Comparison of ENCODE assay signal across 16 cellular contexts in genomic region chr9:32580631-32581300, GRCh38. TPM values are rescaled to one million over a fixed set of nuclear protein-coding genes. Genes with fewer than 3 reads are reported as not detected.
DNase-seq lines count a peak whose midpoint lies in the region; TF ChIP-seq lines count a peak whose summit lies in the region.
"Had no signal": no experiment of that assay in that cellular context is flagged by ENCODE, and none has a peak within 500 bp of the region (broad histone marks: within the 10 kb centered on the region; RNA-seq: fewer than 3 reads in every experiment).

No MANE protein-coding gene starts in this region.

- no peak for TF ChIP-seq CTCF in Caco-2 (IDR thresholded peaks at IDR 0.05; ENCODE audit: insufficient read depth in 1 of 2, low read depth in 1 of 2, low read length in 1 of 2, severe bottlenecking in 1 of 2, unreplicated experiment in 1 of 2)
- no peak for TF ChIP-seq CTCF in nephron progenitor cell (IDR thresholded peaks at IDR 0.05)
- TF ChIP-seq CTCF in glutamatergic neuron (IDR thresholded peaks at IDR 0.05; ENCODE audit: partially characterized antibody, unreplicated experiment), result no peak
- no peak for TF ChIP-seq CTCF in CD14-positive monocyte (IDR thresholded peaks at IDR 0.05)

- peak overlapping the region; percentile 3; the same call in 1 of the 2 replicates for H2AFZ ChIP-seq in Karpas-422 (ENCODE audit: low read length)

- no peaks in the 10 kb centered on the region for H3K79me2 ChIP-seq in Karpas-422 (ENCODE audit: low read length)

- H3K27me3 ChIP-seq in Caco-2 (replicated peaks; ENCODE audit: control insufficient read depth, insufficient read depth, low read length) (no peaks in the 10 kb centered on the region), Karpas-422 (ENCODE audit: low read length) (no peaks in the 10 kb centered on the region)
- H3K27me3 ChIP-seq: Peyer's patch, right atrium auricular region, tibial artery had no signal

- no peaks in the 10 kb centered on the region for H3K9me2 ChIP-seq in Karpas-422 (replicated peaks; ENCODE audit: insufficient read depth, low read length)

- no peaks in the 10 kb centered on the region for H3K36me3 ChIP-seq in Caco-2 (ENCODE audit: control insufficient read depth, insufficient read depth, low read length)
- H3K36me3 ChIP-seq in Karpas-422 (ENCODE audit: insufficient read depth, low read length), result no peaks in the 10 kb centered on the region
- H3K36me3 ChIP-seq: esophagus squamous epithelium, left ventricle myocardium inferior, Peyer's patch, right atrium auricular region, tibial artery had no signal

- H3K9me3 ChIP-seq in Caco-2, result no peaks in the 10 kb centered on the region
- no peaks in the 10 kb centered on the region for H3K9me3 ChIP-seq in Karpas-422 (ENCODE audit: low read length)
- H3K9me3 ChIP-seq: esophagus squamous epithelium, left ventricle myocardium inferior, Peyer's patch, right atrium auricular region, tibial artery had no signal

- H3K36me3 Mint-ChIP-seq in Caco-2 (ENCODE audit: insufficient read depth, unreplicated experiment), result no peaks in the 10 kb centered on the region
- H3K36me3 Mint-ChIP-seq in nephron progenitor cell (ENCODE audit: low read depth), result no peaks in the 10 kb centered on the region
- no peaks in the 10 kb centered on the region for H3K36me3 Mint-ChIP-seq in glutamatergic neuron (ENCODE audit: unreplicated experiment)
- H3K36me3 Mint-ChIP-seq in CD14-positive monocyte, result no peaks in the 10 kb centered on the region
- H3K36me3 Mint-ChIP-seq: stimulated activated naive B cell treated with anti-CD40 and anti-IgM and Interleukin-4, amounts not matched to agents 10 μg/mL and 1 μg/mL and 100 μg/mL, for 72 hours had no signal

- no peak overlapping the region for H3K27ac ChIP-seq in Karpas-422 (ENCODE audit: low read length)
- H3K27ac ChIP-seq: esophagus squamous epithelium, left ventricle myocardium inferior, Peyer's patch, right atrium auricular region, tibial artery had no signal

- peak overlapping the region; percentile 21 for H3K4me2 ChIP-seq in Karpas-422 (ENCODE audit: low read depth, low read length, poor library complexity, severe bottlenecking)

- DNase-seq in Caco-2 (peak; percentile 7 to 51), Karpas-422 (no peak), amniotic epithelial cell (ENCODE audit: low read depth) (peak; percentile 71), nephron progenitor cell (no peak), glutamatergic neuron (no peak), cerebellar cortex (ENCODE audit: low spot score) (no peak), CD14-positive monocyte (ENCODE audit: low spot score) (no peak)
- no peak for DNase-seq in stimulated activated CD8-positive, alpha-beta memory T cell treated with anti-CD3 and anti-CD28 coated beads, Interleukin-4, amount 100 ng/mL, for 48 hours
- DNase-seq: esophagus squamous epithelium; left ventricle myocardium inferior; stimulated activated naive B cell treated with anti-CD40 and anti-IgM and Interleukin-4, amounts not matched to agents 10 μg/mL and 1 μg/mL and 100 μg/mL, for 72 hours; tibial artery had no signal

- H4K20me1 ChIP-seq in Karpas-422 (ENCODE audit: insufficient read depth, low read depth, low read length), result no peaks in the 10 kb centered on the region

- H3K4me3 ChIP-seq in Caco-2 (ENCODE audit: low read depth, low read length) (no peak overlapping the region), Karpas-422 (ENCODE audit: low read length) (no peak overlapping the region)
- H3K4me3 ChIP-seq: esophagus squamous epithelium, left ventricle myocardium inferior, Peyer's patch, right atrium auricular region, tibial artery had no signal

- H3K27ac Mint-ChIP-seq in Caco-2 (ENCODE audit: unreplicated experiment) (no peak overlapping the region), nephron progenitor cell (no peak overlapping the region), glutamatergic neuron (ENCODE audit: unreplicated experiment) (no peak overlapping the region), CD14-positive monocyte (no peak overlapping the region)
- H3K27ac Mint-ChIP-seq: stimulated activated naive B cell treated with anti-CD40 and anti-IgM and Interleukin-4, amounts not matched to agents 10 μg/mL and 1 μg/mL and 100 μg/mL, for 72 hours had no signal

- H3K4me3 Mint-ChIP-seq in Caco-2 (ENCODE audit: unreplicated experiment) (peak overlapping the region; percentile 13), nephron progenitor cell (peak overlapping the region; percentile 24), glutamatergic neuron (ENCODE audit: unreplicated experiment) (no peak overlapping the region), CD14-positive monocyte (no peak overlapping the region)
- H3K4me3 Mint-ChIP-seq: stimulated activated naive B cell treated with anti-CD40 and anti-IgM and Interleukin-4, amounts not matched to agents 10 μg/mL and 1 μg/mL and 100 μg/mL, for 72 hours had no signal

- CTCF ChIA-PET in Caco-2 (lab: Charles Lee), result interaction anchor here (0.7 to 5.6 kb wide), 12 partner anchors 7 to 387 kb away, joined by 3 to 113 read pairs (median 8); partner anchors contain the start of genes ACO1, NDUFB6 and RIGI

- H3K4me1 Mint-ChIP-seq in Caco-2 (ENCODE audit: low read depth, unreplicated experiment) (peaks cover 14% of the 10 kb centered on the region), nephron progenitor cell (peaks cover 19% of the 10 kb centered on the region), glutamatergic neuron (ENCODE audit: low read depth, unreplicated experiment) (no peaks in the 10 kb centered on the region), CD14-positive monocyte (no peaks in the 10 kb centered on the region)

- H3K4me1 ChIP-seq in Caco-2 (peaks cover 15% of the 10 kb centered on the region), Karpas-422 (ENCODE audit: low read length) (peaks cover 17% of the 10 kb centered on the region)
- H3K4me1 ChIP-seq: Peyer's patch, right atrium auricular region had no signal

- intact Hi-C loops in Caco-2 (cut with micrococcal nuclease; ENCODE audit: unreplicated experiment), result loop anchor here (2.0 kb wide), 1 partner anchor 388 kb away; no protein-coding TSS in a partner anchor
- intact Hi-C loops in CD14-positive monocyte (cut with micrococcal nuclease), result loop anchor here in 1 of 2 donors (5.0 kb wide), 1 partner anchor 392 kb away; no protein-coding TSS in a partner anchor

- no peaks in the 10 kb centered on the region for H3K9me3 Mint-ChIP-seq in Caco-2 (ENCODE audit: unreplicated experiment)
- peaks cover 5% of the 10 kb centered on the region for H3K9me3 Mint-ChIP-seq in nephron progenitor cell
- H3K9me3 Mint-ChIP-seq in glutamatergic neuron (ENCODE audit: unreplicated experiment), result no peaks in the 10 kb centered on the region
- no peaks in the 10 kb centered on the region for H3K9me3 Mint-ChIP-seq in CD14-positive monocyte
- H3K9me3 Mint-ChIP-seq: stimulated activated naive B cell treated with anti-CD40 and anti-IgM and Interleukin-4, amounts not matched to agents 10 μg/mL and 1 μg/mL and 100 μg/mL, for 72 hours had no signal

- H3K27me3 Mint-ChIP-seq in Caco-2 (ENCODE audit: insufficient read depth, unreplicated experiment), result peaks cover 9% of the 10 kb centered on the region
- peaks cover 34% of the 10 kb centered on the region for H3K27me3 Mint-ChIP-seq in nephron progenitor cell (ENCODE audit: low read depth, poor library complexity)
- H3K27me3 Mint-ChIP-seq in glutamatergic neuron (ENCODE audit: unreplicated experiment), result peaks cover 2% of the 10 kb centered on the region
- peaks cover 23 to 42% (median 25%) of the 10 kb centered on the region in 3 donors for H3K27me3 Mint-ChIP-seq in CD14-positive monocyte (ENCODE audit: low read depth in 3 of 3)

- H3K9ac ChIP-seq in Karpas-422 (ENCODE audit: low read length), result 0 out of 2 replicates have a peak overlapping the region, but pooled peaks have one; percentile 2

- no TSS peak for BruUV-seq in Caco-2 (replicated peaks; lab: Mats Ljungman, UMichigan)

- POLR2A ChIA-PET in Caco-2 (lab: Charles Lee), result no interaction called here

RNA-seq across cellular contexts. Expression of gene NDUFB6, which starts 7.8 kb away (rescaled TPM):
- total RNA-seq in Caco-2 (2022), result 71.9 and 74.6 TPM in 2 replicates
- total RNA-seq in Karpas-422 (2014; rRNA removed; shearing (Covaris generic); ENCODE audit: low replicate concordance), result 72.4 and 95.6 TPM in 2 replicates
- total RNA-seq in glutamatergic neuron (ENCODE audit: unreplicated experiment), result 30.7 TPM
- polyA plus RNA-seq in CD14-positive monocyte, result 10 to 100 TPM; 77.6 to 88.2 TPM

RNA-seq across cellular contexts. Expression of gene TOPORS, which starts 28.4 kb away (rescaled TPM):
- total RNA-seq in Caco-2 (2022), result 13.9 and 14.6 TPM in 2 replicates
- total RNA-seq in Karpas-422 (2014; rRNA removed; shearing (Covaris generic); ENCODE audit: low replicate concordance), result 16.3 and 21.2 TPM in 2 replicates
- 13.9 TPM for total RNA-seq in glutamatergic neuron (ENCODE audit: unreplicated experiment)
- 10 to 100 TPM in 1 of 2 donors, 1 to 10 TPM in 1; 9.2 to 12.9 TPM for polyA plus RNA-seq in CD14-positive monocyte

RNA-seq across cellular contexts. Expression of gene SMIM27, which starts 28.6 kb away (rescaled TPM):
- total RNA-seq in Caco-2 (2022) (5.3 and 5.9 TPM in 2 replicates), glutamatergic neuron (ENCODE audit: unreplicated experiment) (7.8 TPM)
- 3.5 and 12.6 TPM in 2 replicates for total RNA-seq in Karpas-422 (2014; rRNA removed; shearing (Covaris generic); ENCODE audit: low replicate concordance)
- 10 to 100 TPM; 27.9 to 29.5 TPM for polyA plus RNA-seq in CD14-positive monocyte

RNA-seq across cellular contexts. Expression of gene TAF1L, which starts 54.7 kb away (rescaled TPM):
- total RNA-seq in Caco-2 (2022) (not detected in 2 replicates), glutamatergic neuron (ENCODE audit: unreplicated experiment) (not detected)
- not detected in 2 replicates for total RNA-seq in Karpas-422 (2014; rRNA removed; shearing (Covaris generic); ENCODE audit: low replicate concordance)
- polyA plus RNA-seq in CD14-positive monocyte, result not detected
- total RNA-seq: esophagus squamous epithelium, H7, left ventricle myocardium inferior, omental fat pad, right atrium auricular region had no signal

RNA-seq across cellular contexts. Expression of gene RIGI, which starts 54.8 kb away (rescaled TPM):
- 7.9 and 8.0 TPM in 2 replicates for total RNA-seq in Caco-2 (2022)
- total RNA-seq in Karpas-422 (2014; rRNA removed; shearing (Covaris generic); ENCODE audit: low replicate concordance), result 6.6 and 13.2 TPM in 2 replicates
- total RNA-seq in glutamatergic neuron (ENCODE audit: unreplicated experiment), result 3.0 TPM
- polyA plus RNA-seq in CD14-positive monocyte, result 10 to 100 TPM in 1 of 2 donors, 1 to 10 TPM in 1; 8.9 to 14.3 TPM

Comparison
In these comparisons a context has a peak if more than half of its experiments do, and no peak if none do; other contexts are left out.
1. DNase-seq: peak in Caco-2 (2 of 2) and amniotic epithelial cell (single experiment); none in Karpas-422 (single experiment), nephron progenitor cell (single experiment), glutamatergic neuron (single experiment), cerebellar cortex (single experiment), stimulated activated CD8-positive, alpha-beta memory T cell treated with anti-CD3 and anti-CD28 coated beads, Interleukin-4, amount 100 ng/mL, for 48 hours (single experiment) and CD14-positive monocyte (single experiment).
2. H3K4me3 Mint-ChIP-seq: peak in Caco-2 (single experiment) and nephron progenitor cell (single experiment); none in glutamatergic neuron (single experiment) and CD14-positive monocyte (0 of 2).